In genomic region chr19:10856899-10857298, GRCh38 we compare ENCODE assay signal across 1 cellular context. TPM values are rescaled to one million over a fixed set of nuclear protein-coding genes. Genes with fewer than 3 reads are reported as not detected.
"Had no signal": no experiment of that assay in that cellular context is flagged by ENCODE, and none has a peak within 500 bp of the region (broad histone marks: within the 10 kb centered on the region; RNA-seq: fewer than 3 reads in every experiment).

No MANE protein-coding gene starts in this region.

RNA-seq across cellular contexts. Expression of gene C19orf38, which starts 8.7 kb away (rescaled TPM):
- total RNA-seq: LHCN-M2 had no signal
